Comparison of ENCODE assay signal across 1 cellular context in the genomic region with DNA sequence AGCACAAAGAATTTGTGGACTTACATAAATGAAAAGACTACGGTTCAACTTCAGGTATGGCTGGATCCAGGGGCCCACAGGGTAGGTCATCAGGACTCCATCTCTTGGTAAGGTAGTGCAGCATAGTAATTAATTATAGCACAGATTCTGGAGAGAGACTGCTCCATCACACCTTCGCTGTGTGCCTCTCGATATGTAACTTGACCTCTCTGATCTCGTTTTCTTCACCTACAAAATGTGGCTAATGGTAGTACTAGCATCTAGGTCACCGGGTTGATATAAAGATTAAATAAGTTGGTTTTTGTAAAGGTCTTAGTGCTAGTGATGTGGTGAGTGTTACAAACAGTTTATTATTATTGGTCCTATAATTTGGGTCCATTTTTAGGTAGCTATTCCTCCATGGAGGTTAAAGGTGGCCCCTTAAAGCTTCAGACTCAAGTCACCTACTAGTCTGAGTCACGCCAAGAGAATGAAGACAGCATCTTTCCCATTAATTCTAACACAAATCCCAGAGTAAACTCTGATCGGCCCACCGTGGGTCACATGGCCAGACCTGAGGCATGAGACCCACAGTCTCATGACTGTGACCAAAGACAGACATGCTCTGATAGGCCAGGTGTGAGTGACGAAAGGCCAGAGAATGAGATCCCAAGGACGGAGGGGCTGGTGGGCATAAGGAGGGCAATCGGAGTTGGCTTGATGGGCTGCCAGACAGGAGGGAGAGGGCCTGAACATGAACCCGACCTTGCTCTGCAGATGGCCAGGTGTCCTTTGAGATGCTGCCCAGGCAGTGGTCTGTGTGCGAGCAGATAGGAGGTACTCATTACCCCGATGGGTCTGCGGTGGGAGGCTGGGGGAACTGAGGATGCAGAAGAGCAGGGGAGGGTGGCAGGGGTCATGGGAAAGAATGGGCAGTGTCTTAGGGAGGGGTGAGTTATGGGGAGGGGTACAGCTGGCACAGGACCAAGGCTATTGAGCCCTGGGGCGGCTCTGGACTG.
TF ChIP-seq lines count a peak whose summit lies in the region.

No MANE protein-coding gene starts in this region.

TF ChIP-seq in HEK293, 187 proteins besides CTCF, POLR2A, EP300 and RAD21:
- TF ChIP-seq, protein P1, sequence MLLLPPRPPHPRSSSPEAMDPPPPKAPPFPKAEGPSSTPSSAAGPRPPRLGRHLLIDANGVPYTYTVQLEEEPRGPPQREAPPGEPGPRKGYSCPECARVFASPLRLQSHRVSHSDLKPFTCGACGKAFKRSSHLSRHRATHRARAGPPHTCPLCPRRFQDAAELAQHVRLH (tag by site-specific recombination; IDR thresholded peaks at IDR 0.05) = 0 out of 2 replicates have a peak, but pooled peaks have one; percentile 22
- TF ChIP-seq ZNF626 (tag by site-specific recombination; IDR thresholded peaks at IDR 0.05) (no peak), ZNF521 (tag by site-specific recombination; IDR thresholded peaks at IDR 0.05) (0 out of 2 replicates have a peak, but pooled peaks have one; percentile 15), ZNF768 (tag by site-specific recombination; IDR thresholded peaks at IDR 0.05) (peak; percentile 91; the same call in 1 of the 2 replicates), ZBTB17 (tag by site-specific recombination; IDR thresholded peaks at IDR 0.05) (0 out of 2 replicates have a peak, but pooled peaks have one; percentile 35), ZNF777 (tag by site-specific recombination; IDR thresholded peaks at IDR 0.05; ENCODE audit: borderline replicate concordance) (no peak)
